1 cellular context compared by ENCODE assay signal in the genomic region with DNA sequence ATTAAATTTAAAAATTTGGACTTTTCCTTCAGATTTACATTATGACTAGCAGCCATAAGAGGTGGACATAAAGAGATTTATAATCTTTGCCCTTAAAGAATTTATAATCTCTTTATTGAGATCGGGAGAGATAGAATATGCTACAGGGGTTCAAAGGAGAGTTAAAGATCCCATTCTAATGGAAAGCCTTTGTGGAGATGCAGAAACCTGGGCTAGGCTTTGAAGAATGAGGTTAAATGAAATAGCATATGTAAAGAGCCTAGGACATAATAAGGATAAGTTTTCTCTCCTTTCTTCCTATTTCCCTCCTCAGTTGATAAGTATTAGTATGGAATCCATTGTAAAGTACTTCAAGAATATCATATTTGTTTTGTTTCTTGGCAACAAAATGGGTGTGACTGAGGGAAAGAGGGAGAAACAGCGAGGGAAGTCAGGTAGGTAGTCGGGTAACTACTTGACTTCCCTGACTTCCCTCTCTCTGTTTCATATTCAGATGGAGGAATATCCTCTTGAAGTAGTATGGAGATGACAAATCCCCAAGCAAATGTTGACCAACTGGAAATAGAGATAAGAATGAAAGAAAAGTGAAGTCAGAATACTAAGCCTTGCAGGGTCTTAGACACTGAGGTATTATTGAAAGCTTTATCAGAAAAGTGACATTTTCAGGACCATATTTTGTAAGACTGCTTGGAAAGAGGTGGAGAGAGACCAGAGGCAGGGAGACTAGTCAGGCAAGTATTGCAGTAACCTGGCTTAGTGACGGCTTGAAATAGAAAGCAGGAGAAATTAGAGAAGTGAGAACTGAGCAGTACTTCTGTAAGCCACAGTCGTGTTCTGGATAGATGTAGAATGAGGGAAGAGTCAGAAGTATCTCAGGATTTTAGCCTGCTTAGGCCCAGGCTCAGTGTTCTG.
TF ChIP-seq lines count a peak whose summit lies in the region.

No MANE protein-coding gene starts in this region.

TF ChIP-seq in WTC11, 78 proteins besides CTCF, POLR2A, EP300 and RAD21 (continued from another document):
- TF ChIP-seq, protein P1, sequence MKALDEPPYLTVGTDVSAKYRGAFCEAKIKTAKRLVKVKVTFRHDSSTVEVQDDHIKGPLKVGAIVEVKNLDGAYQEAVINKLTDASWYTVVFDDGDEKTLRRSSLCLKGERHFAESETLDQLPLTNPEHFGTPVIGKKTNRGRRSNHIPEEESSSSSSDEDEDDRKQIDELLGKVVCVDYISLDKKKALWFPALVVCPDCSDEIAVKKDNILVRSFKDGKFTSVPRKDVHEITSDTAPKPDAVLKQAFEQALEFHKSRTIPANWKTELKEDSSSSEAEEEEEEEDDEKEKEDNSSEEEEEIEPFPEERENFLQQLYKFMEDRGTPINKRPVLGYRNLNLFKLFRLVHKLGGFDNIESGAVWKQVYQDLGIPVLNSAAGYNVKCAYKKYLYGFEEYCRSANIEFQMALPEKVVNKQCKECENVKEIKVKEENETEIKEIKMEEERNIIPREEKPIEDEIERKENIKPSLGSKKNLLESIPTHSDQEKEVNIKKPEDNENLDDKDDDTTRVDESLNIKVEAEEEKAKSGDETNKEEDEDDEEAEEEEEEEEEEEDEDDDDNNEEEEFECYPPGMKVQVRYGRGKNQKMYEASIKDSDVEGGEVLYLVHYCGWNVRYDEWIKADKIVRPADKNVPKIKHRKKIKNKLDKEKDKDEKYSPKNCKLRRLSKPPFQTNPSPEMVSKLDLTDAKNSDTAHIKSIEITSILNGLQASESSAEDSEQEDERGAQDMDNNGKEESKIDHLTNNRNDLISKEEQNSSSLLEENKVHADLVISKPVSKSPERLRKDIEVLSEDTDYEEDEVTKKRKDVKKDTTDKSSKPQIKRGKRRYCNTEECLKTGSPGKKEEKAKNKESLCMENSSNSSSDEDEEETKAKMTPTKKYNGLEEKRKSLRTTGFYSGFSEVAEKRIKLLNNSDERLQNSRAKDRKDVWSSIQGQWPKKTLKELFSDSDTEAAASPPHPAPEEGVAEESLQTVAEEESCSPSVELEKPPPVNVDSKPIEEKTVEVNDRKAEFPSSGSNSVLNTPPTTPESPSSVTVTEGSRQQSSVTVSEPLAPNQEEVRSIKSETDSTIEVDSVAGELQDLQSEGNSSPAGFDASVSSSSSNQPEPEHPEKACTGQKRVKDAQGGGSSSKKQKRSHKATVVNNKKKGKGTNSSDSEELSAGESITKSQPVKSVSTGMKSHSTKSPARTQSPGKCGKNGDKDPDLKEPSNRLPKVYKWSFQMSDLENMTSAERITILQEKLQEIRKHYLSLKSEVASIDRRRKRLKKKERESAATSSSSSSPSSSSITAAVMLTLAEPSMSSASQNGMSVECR (CRISPR knock-in tag; IDR thresholded peaks at IDR 0.05; ENCODE audit: borderline replicate concordance), result no peak
- TF ChIP-seq, protein P2, sequence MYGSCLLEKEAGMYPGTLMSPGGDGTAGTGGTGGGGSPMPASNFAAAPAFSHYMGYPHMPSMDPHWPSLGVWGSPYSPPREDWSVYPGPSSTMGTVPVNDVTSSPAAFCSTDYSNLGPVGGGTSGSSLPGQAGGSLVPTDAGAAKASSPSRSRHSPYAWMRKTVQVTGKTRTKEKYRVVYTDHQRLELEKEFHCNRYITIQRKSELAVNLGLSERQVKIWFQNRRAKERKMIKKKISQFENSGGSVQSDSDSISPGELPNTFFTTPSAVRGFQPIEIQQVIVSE (CRISPR knock-in tag; IDR thresholded peaks at IDR 0.05; ENCODE audit: borderline replicate concordance), result no peak
- no peak for TF ChIP-seq ETV6 (CRISPR knock-in tag; IDR thresholded peaks at IDR 0.05)
- TF ChIP-seq, protein P3, sequence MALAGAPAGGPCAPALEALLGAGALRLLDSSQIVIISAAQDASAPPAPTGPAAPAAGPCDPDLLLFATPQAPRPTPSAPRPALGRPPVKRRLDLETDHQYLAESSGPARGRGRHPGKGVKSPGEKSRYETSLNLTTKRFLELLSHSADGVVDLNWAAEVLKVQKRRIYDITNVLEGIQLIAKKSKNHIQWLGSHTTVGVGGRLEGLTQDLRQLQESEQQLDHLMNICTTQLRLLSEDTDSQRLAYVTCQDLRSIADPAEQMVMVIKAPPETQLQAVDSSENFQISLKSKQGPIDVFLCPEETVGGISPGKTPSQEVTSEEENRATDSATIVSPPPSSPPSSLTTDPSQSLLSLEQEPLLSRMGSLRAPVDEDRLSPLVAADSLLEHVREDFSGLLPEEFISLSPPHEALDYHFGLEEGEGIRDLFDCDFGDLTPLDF (CRISPR knock-in tag; IDR thresholded peaks at IDR 0.05), result no peak
- no peak for TF ChIP-seq GABPB1 (CRISPR knock-in tag; IDR thresholded peaks at IDR 0.05)
- TF ChIP-seq, protein P4, sequence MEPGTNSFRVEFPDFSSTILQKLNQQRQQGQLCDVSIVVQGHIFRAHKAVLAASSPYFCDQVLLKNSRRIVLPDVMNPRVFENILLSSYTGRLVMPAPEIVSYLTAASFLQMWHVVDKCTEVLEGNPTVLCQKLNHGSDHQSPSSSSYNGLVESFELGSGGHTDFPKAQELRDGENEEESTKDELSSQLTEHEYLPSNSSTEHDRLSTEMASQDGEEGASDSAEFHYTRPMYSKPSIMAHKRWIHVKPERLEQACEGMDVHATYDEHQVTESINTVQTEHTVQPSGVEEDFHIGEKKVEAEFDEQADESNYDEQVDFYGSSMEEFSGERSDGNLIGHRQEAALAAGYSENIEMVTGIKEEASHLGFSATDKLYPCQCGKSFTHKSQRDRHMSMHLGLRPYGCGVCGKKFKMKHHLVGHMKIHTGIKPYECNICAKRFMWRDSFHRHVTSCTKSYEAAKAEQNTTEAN (CRISPR knock-in tag; IDR thresholded peaks at IDR 0.05), result no peak
- TF ChIP-seq ZNF416 (CRISPR knock-in tag; IDR thresholded peaks at IDR 0.05), result no peak
- TF ChIP-seq, protein P5, sequence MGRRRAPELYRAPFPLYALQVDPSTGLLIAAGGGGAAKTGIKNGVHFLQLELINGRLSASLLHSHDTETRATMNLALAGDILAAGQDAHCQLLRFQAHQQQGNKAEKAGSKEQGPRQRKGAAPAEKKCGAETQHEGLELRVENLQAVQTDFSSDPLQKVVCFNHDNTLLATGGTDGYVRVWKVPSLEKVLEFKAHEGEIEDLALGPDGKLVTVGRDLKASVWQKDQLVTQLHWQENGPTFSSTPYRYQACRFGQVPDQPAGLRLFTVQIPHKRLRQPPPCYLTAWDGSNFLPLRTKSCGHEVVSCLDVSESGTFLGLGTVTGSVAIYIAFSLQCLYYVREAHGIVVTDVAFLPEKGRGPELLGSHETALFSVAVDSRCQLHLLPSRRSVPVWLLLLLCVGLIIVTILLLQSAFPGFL (CRISPR knock-in tag; IDR thresholded peaks at IDR 0.05; ENCODE audit: borderline replicate concordance), result no peak
